In the genomic region with DNA sequence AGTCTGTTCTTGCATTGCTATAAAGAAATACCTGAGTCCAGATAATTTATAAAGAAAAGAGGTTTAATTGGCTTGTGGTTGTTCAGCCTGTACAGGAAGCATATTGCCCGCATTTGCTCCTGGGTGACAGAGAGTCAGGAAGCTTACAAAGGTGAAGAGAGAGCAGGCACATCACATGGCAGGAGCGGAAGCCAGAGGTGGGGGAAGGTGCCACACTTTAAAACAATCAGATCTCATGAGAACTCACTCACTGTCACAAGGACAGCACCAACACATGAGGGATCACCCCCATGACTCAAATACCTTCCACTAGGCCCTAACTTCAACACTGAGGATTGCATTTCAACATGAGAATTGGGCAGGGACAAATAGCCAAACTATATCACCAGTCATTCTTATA, we compare ENCODE assay signal across 18 cellular contexts.
DNase-seq lines count a peak whose midpoint lies in the region; ATAC-seq and TF ChIP-seq lines count a peak whose summit lies in the region.
"Had no signal": no experiment of that assay in that cellular context is flagged by ENCODE, and none has a peak within 500 bp of the region (broad histone marks: within the 10 kb centered on the region; RNA-seq: fewer than 3 reads in every experiment).

No MANE protein-coding gene starts in this region.

- H2AFZ ChIP-seq in OCI-LY7 (ENCODE audit: low read length) = no peak overlapping the region

- no peak for TF ChIP-seq POLR2A in adrenal gland (IDR thresholded peaks at IDR 0.05)

- DNase-seq in OCI-LY7 (ENCODE audit: low spot score) (peak; percentile 1), dedifferentiated amniotic fluid mesenchymal stem cell (ENCODE audit: extremely low spot score) (no peak), adrenal gland (no peak), midbrain (lab: John Stamatoyannopoulos, UW) (no peak)
- DNase-seq in activated CD4-positive, alpha-beta memory T cell treated with anti-CD3 and anti-CD28 coated beads for 36 hours = peak; percentile 72
- DNase-seq in stimulated activated CD4-positive, alpha-beta T cell treated with anti-CD3 and anti-CD28 coated beads, Interleukin-4, amount 100 ng/mL, for 24 hours = peak; percentile 34
- DNase-seq: GDM1, glutamatergic neuron, H7, MM.1S, NCI-H2171, retina had no signal

- intact Hi-C loops in OCI-LY7 (cut with micrococcal nuclease; ENCODE audit: unreplicated experiment) = no loop called here
- intact Hi-C loops in activated CD4-positive, alpha-beta memory T cell treated with anti-CD3 and anti-CD28 coated beads for 36 hours (cut with micrococcal nuclease) = loop anchor here (5.0 to 10.0 kb wide), 3 partner anchors 43 to 327 kb away; partner anchors contain the start of gene SLC40A1
- intact Hi-C loops in adrenal gland (cut with DNase I) = no loop called here

- H3K36me3 ChIP-seq in OCI-LY7 (ENCODE audit: insufficient read depth, low read length) = no peaks in the 10 kb centered on the region
- no peaks in the 10 kb centered on the region for H3K36me3 ChIP-seq in adrenal gland (replicated peaks in 1 of 2)
- H3K36me3 ChIP-seq: thoracic aorta had no signal

- H3K36me3 Mint-ChIP-seq in activated CD4-positive, alpha-beta memory T cell treated with anti-CD3 and anti-CD28 coated beads for 36 hours = peaks cover 4% of the 10 kb centered on the region
- peaks cover 7% of the 10 kb centered on the region for H3K36me3 Mint-ChIP-seq in activated naive CD4-positive, alpha-beta T cell treated with anti-CD3 and anti-CD28 coated beads, Interleukin-2, amount 50 U/mL, for 24 hours
- H3K36me3 Mint-ChIP-seq: brain had no signal

- WGBS in adrenal gland, 4 donors = 83 to 91% (median 88%) methylated on average over 2 of the region's 2 CpGs

- H3K9me3 ChIP-seq in OCI-LY7 (ENCODE audit: low read length) (no peaks in the 10 kb centered on the region), adrenal gland (replicated peaks in 1 of 3) (no peaks in the 10 kb centered on the region)
- H3K9me3 ChIP-seq: thoracic aorta had no signal

- H3K9me3 Mint-ChIP-seq in activated CD4-positive, alpha-beta memory T cell treated with anti-CD3 and anti-CD28 coated beads for 36 hours = no peaks in the 10 kb centered on the region
- peaks cover 14% of the 10 kb centered on the region for H3K9me3 Mint-ChIP-seq in activated naive CD4-positive, alpha-beta T cell treated with anti-CD3 and anti-CD28 coated beads, Interleukin-2, amount 50 U/mL, for 24 hours
- H3K9me3 Mint-ChIP-seq: brain had no signal

- H3K27ac Mint-ChIP-seq in activated CD4-positive, alpha-beta memory T cell treated with anti-CD3 and anti-CD28 coated beads for 36 hours = peak overlapping the region; percentile 83
- H3K27ac Mint-ChIP-seq in activated naive CD4-positive, alpha-beta T cell treated with anti-CD3 and anti-CD28 coated beads, Interleukin-2, amount 50 U/mL, for 24 hours = peak overlapping the region; percentile 99
- H3K27ac Mint-ChIP-seq: brain had no signal

- no peaks in the 10 kb centered on the region for H3K27me3 Mint-ChIP-seq in activated CD4-positive, alpha-beta memory T cell treated with anti-CD3 and anti-CD28 coated beads for 36 hours
- H3K27me3 Mint-ChIP-seq in activated naive CD4-positive, alpha-beta T cell treated with anti-CD3 and anti-CD28 coated beads, Interleukin-2, amount 50 U/mL, for 24 hours = no peaks in the 10 kb centered on the region
- H3K27me3 Mint-ChIP-seq: brain had no signal

- no peak overlapping the region for H3K27ac ChIP-seq in OCI-LY7 (ENCODE audit: low read depth, low read length, poor library complexity, severe bottlenecking)
- no peak overlapping the region for H3K27ac ChIP-seq in adrenal gland
- H3K27ac ChIP-seq: C4-2B, SK-N-MC, thoracic aorta had no signal

- POLR2A ChIA-PET in OCI-LY7 (lab: Charles Lee) = interaction anchor here (0.6 kb wide), 1 partner anchor 730 kb away, joined by 3 read pairs; no protein-coding TSS in a partner anchor
- POLR2A ChIA-PET in activated CD4-positive, alpha-beta memory T cell treated with anti-CD3 and anti-CD28 coated beads for 36 hours (lab: Charles Lee) = interaction anchor here (1.0 kb wide), 1 partner anchor 9 kb away, joined by 4 read pairs; no protein-coding TSS in a partner anchor

- peaks cover 56% of the 10 kb centered on the region for H3K4me1 Mint-ChIP-seq in activated CD4-positive, alpha-beta memory T cell treated with anti-CD3 and anti-CD28 coated beads for 36 hours (ENCODE audit: low read depth)
- H3K4me1 Mint-ChIP-seq in activated naive CD4-positive, alpha-beta T cell treated with anti-CD3 and anti-CD28 coated beads, Interleukin-2, amount 50 U/mL, for 24 hours = peaks cover 88% of the 10 kb centered on the region

- H3K9me2 ChIP-seq in OCI-LY7 (ENCODE audit: insufficient read depth, low read length) = no peaks in the 10 kb centered on the region

- H3K4me3 ChIP-seq in OCI-LY7 (ENCODE audit: low read depth, low read length, poor library complexity, severe bottlenecking) (no peak overlapping the region), adrenal gland (no peak overlapping the region)
- H3K4me3 ChIP-seq: SK-N-MC, thoracic aorta had no signal

- no peak overlapping the region for H3K4me2 ChIP-seq in OCI-LY7 (ENCODE audit: low read length)

- no peak for ATAC-seq in GM18873 (IDR thresholded peaks at IDR 0.05; ENCODE audit: low FRiP score, unreplicated experiment)

- no peak for TF ChIP-seq CTCF in OCI-LY7 (conservative IDR thresholded peaks at IDR 0.05; ENCODE audit: low read length)
- TF ChIP-seq CTCF in adrenal gland (IDR thresholded peaks at IDR 0.05) = no peak

- H3K79me2 ChIP-seq in OCI-LY7 (ENCODE audit: insufficient read depth, low read depth, low read length) = no peaks in the 10 kb centered on the region

- no TSS peak for BruUV-seq in OCI-LY7 (replicated peaks; lab: Mats Ljungman, UMichigan)

- H3K4me3 Mint-ChIP-seq in activated CD4-positive, alpha-beta memory T cell treated with anti-CD3 and anti-CD28 coated beads for 36 hours = no peak overlapping the region
- H3K4me3 Mint-ChIP-seq in activated naive CD4-positive, alpha-beta T cell treated with anti-CD3 and anti-CD28 coated beads, Interleukin-2, amount 50 U/mL, for 24 hours = peak overlapping the region; percentile 66
- H3K4me3 Mint-ChIP-seq: brain had no signal

- H3K27me3 ChIP-seq in adrenal gland = no peaks in the 10 kb centered on the region

- CTCF ChIA-PET in OCI-LY7 (lab: Charles Lee; ENCODE audit: unreplicated experiment) = no interaction called here
- CTCF ChIA-PET in activated CD4-positive, alpha-beta memory T cell treated with anti-CD3 and anti-CD28 coated beads for 36 hours (lab: Charles Lee) = interaction anchor here (0.7 to 0.9 kb wide), 3 partner anchors 136 to 210 kb away, joined by 3 to 4 read pairs (median 4); partner anchors contain the start of gene WDR75

- H3K4me1 ChIP-seq in OCI-LY7 (ENCODE audit: insufficient read depth, low read length, poor library complexity, severe bottlenecking) (no peaks in the 10 kb centered on the region), adrenal gland (replicated peaks in 1 of 2) (no peaks in the 10 kb centered on the region)

- no peaks in the 10 kb centered on the region for H4K20me1 ChIP-seq in OCI-LY7 (ENCODE audit: insufficient read depth, low read length)

Comparison
In these comparisons a context has a peak if more than half of its experiments do, and no peak if none do; other contexts are left out.
1. DNase-seq: peak in OCI-LY7 (single experiment), activated CD4-positive, alpha-beta memory T cell treated with anti-CD3 and anti-CD28 coated beads for 36 hours (single experiment) and stimulated activated CD4-positive, alpha-beta T cell treated with anti-CD3 and anti-CD28 coated beads, Interleukin-4, amount 100 ng/mL, for 24 hours (single experiment); none in dedifferentiated amniotic fluid mesenchymal stem cell (single experiment), adrenal gland (0 of 7) and midbrain (single experiment).